In the genomic region with DNA sequence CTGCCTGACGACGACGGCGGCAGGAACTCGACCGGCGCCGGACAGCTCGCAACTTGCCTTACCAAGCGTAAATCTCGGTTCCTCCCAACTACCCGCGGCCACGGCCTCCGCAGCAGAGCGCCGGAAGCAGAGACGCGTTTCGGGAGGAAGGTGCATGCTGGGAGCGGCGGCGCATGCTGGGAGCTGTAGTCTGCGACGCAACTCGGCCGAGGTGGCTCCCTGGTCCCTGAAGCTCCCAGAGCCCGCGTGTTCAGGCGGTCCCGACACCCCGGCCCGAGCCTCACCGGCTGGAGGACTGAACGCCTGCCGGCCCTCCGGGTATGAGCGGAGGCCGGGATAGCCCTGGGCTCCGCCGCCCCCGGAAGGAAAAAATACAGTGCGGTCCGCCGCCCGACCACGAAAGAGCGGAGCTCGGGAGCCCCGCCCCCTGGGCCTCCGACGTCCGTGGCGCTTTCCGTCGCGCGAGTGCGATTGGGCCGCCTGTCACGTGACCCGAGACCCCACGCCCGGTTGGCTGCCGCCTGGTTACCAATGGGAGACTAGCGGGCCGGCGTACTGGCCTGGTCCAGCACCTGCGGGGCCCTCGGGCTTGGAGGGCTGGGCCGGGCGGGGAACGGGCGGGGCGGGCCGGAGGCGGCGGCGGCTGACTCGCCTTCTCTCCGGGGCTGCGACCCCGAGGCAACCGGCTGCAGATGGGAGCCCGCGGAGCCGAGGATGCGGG, we compare ENCODE assay signal across 1 cellular context.
A peak's percentile ranks its signal among the peaks of the same experiment; 100 is the strongest.
TF ChIP-seq lines count a peak whose summit lies in the region.

A gene with protein sequence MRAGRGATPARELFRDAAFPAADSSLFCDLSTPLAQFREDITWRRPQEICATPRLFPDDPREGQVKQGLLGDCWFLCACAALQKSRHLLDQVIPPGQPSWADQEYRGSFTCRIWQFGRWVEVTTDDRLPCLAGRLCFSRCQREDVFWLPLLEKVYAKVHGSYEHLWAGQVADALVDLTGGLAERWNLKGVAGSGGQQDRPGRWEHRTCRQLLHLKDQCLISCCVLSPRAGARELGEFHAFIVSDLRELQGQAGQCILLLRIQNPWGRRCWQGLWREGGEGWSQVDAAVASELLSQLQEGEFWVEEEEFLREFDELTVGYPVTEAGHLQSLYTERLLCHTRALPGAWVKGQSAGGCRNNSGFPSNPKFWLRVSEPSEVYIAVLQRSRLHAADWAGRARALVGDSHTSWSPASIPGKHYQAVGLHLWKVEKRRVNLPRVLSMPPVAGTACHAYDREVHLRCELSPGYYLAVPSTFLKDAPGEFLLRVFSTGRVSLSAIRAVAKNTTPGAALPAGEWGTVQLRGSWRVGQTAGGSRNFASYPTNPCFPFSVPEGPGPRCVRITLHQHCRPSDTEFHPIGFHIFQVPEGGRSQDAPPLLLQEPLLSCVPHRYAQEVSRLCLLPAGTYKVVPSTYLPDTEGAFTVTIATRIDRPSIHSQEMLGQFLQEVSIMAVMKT (plus strand): TSS at position 537 of the 721 bp plus-strand sequence. CDS start 178 bp downstream, at position 715.

TF ChIP-seq in HepG2, 621 proteins besides CTCF, POLR2A, EP300 and RAD21 (continued from another document and continues in another):
- TF ChIP-seq, protein P1, sequence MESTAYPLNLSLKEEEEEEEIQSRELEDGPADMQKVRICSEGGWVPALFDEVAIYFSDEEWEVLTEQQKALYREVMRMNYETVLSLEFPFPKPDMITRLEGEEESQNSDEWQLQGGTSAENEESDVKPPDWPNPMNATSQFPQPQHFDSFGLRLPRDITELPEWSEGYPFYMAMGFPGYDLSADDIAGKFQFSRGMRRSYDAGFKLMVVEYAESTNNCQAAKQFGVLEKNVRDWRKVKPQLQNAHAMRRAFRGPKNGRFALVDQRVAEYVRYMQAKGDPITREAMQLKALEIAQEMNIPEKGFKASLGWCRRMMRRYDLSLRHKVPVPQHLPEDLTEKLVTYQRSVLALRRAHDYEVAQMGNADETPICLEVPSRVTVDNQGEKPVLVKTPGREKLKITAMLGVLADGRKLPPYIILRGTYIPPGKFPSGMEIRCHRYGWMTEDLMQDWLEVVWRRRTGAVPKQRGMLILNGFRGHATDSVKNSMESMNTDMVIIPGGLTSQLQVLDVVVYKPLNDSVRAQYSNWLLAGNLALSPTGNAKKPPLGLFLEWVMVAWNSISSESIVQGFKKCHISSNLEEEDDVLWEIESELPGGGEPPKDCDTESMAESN (CRISPR knock-in tag; conservative IDR thresholded peaks at IDR 0.05) = peak; percentile 47; the same call in 1 of the 2 replicates
- TF ChIP-seq, protein P2, sequence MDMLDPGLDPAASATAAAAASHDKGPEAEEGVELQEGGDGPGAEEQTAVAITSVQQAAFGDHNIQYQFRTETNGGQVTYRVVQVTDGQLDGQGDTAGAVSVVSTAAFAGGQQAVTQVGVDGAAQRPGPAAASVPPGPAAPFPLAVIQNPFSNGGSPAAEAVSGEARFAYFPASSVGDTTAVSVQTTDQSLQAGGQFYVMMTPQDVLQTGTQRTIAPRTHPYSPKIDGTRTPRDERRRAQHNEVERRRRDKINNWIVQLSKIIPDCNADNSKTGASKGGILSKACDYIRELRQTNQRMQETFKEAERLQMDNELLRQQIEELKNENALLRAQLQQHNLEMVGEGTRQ (IDR thresholded peaks at IDR 0.05; ENCODE audit: low read depth, low read length) = peak; percentile 96
- TF ChIP-seq, protein P2 (CRISPR knock-in tag; IDR thresholded peaks at IDR 0.05; ENCODE audit: borderline replicate concordance) = peak; percentile 93; the same call in 1 of the 2 replicates
- TF ChIP-seq ZNF232 (CRISPR knock-in tag; IDR thresholded peaks at IDR 0.05; ENCODE audit: borderline replicate concordance) (no peak), HCFC1 (IDR thresholded peaks at IDR 0.05; ENCODE audit: low read depth, low read length) (peak; percentile 96), ZNF207 (IDR thresholded peaks at IDR 0.05; ENCODE audit: borderline replicate concordance) (peak; percentile 67; the same call in 1 of the 2 replicates), ZFP36L1 (CRISPR knock-in tag; IDR thresholded peaks at IDR 0.05) (no peak), MAFF (IDR thresholded peaks at IDR 0.05; ENCODE audit: low read depth, low read length) (no peak), GPN1 (CRISPR knock-in tag; IDR thresholded peaks at IDR 0.05; ENCODE audit: borderline replicate concordance) (no peak; the same call in 1 of the 2 replicates)
- TF ChIP-seq, protein P3, sequence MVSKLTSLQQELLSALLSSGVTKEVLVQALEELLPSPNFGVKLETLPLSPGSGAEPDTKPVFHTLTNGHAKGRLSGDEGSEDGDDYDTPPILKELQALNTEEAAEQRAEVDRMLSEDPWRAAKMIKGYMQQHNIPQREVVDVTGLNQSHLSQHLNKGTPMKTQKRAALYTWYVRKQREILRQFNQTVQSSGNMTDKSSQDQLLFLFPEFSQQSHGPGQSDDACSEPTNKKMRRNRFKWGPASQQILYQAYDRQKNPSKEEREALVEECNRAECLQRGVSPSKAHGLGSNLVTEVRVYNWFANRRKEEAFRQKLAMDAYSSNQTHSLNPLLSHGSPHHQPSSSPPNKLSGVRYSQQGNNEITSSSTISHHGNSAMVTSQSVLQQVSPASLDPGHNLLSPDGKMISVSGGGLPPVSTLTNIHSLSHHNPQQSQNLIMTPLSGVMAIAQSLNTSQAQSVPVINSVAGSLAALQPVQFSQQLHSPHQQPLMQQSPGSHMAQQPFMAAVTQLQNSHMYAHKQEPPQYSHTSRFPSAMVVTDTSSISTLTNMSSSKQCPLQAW (CRISPR knock-in tag; IDR thresholded peaks at IDR 0.05) = peak; percentile 94
- TF ChIP-seq, protein P4, sequence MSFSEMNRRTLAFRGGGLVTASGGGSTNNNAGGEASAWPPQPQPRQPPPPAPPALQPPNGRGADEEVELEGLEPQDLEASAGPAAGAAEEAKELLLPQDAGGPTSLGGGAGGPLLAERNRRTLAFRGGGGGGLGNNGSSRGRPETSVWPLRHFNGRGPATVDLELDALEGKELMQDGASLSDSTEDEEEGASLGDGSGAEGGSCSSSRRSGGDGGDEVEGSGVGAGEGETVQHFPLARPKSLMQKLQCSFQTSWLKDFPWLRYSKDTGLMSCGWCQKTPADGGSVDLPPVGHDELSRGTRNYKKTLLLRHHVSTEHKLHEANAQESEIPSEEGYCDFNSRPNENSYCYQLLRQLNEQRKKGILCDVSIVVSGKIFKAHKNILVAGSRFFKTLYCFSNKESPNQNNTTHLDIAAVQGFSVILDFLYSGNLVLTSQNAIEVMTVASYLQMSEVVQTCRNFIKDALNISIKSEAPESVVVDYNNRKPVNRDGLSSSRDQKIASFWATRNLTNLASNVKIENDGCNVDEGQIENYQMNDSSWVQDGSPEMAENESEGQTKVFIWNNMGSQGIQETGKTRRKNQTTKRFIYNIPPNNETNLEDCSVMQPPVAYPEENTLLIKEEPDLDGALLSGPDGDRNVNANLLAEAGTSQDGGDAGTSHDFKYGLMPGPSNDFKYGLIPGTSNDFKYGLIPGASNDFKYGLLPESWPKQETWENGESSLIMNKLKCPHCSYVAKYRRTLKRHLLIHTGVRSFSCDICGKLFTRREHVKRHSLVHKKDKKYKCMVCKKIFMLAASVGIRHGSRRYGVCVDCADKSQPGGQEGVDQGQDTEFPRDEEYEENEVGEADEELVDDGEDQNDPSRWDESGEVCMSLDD (CRISPR knock-in tag; IDR thresholded peaks at IDR 0.05; ENCODE audit: borderline replicate concordance) = no peak
- TF ChIP-seq, protein P5, sequence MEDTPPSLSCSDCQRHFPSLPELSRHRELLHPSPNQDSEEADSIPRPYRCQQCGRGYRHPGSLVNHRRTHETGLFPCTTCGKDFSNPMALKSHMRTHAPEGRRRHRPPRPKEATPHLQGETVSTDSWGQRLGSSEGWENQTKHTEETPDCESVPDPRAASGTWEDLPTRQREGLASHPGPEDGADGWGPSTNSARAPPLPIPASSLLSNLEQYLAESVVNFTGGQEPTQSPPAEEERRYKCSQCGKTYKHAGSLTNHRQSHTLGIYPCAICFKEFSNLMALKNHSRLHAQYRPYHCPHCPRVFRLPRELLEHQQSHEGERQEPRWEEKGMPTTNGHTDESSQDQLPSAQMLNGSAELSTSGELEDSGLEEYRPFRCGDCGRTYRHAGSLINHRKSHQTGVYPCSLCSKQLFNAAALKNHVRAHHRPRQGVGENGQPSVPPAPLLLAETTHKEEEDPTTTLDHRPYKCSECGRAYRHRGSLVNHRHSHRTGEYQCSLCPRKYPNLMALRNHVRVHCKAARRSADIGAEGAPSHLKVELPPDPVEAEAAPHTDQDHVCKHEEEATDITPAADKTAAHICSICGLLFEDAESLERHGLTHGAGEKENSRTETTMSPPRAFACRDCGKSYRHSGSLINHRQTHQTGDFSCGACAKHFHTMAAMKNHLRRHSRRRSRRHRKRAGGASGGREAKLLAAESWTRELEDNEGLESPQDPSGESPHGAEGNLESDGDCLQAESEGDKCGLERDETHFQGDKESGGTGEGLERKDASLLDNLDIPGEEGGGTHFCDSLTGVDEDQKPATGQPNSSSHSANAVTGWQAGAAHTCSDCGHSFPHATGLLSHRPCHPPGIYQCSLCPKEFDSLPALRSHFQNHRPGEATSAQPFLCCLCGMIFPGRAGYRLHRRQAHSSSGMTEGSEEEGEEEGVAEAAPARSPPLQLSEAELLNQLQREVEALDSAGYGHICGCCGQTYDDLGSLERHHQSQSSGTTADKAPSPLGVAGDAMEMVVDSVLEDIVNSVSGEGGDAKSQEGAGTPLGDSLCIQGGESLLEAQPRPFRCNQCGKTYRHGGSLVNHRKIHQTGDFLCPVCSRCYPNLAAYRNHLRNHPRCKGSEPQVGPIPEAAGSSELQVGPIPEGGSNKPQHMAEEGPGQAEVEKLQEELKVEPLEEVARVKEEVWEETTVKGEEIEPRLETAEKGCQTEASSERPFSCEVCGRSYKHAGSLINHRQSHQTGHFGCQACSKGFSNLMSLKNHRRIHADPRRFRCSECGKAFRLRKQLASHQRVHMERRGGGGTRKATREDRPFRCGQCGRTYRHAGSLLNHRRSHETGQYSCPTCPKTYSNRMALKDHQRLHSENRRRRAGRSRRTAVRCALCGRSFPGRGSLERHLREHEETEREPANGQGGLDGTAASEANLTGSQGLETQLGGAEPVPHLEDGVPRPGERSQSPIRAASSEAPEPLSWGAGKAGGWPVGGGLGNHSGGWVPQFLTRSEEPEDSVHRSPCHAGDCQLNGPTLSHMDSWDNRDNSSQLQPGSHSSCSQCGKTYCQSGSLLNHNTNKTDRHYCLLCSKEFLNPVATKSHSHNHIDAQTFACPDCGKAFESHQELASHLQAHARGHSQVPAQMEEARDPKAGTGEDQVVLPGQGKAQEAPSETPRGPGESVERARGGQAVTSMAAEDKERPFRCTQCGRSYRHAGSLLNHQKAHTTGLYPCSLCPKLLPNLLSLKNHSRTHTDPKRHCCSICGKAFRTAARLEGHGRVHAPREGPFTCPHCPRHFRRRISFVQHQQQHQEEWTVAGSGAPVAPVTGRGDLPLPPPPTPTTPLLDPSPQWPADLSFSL (CRISPR knock-in tag; IDR thresholded peaks at IDR 0.05) = no peak
- TF ChIP-seq, protein P6, sequence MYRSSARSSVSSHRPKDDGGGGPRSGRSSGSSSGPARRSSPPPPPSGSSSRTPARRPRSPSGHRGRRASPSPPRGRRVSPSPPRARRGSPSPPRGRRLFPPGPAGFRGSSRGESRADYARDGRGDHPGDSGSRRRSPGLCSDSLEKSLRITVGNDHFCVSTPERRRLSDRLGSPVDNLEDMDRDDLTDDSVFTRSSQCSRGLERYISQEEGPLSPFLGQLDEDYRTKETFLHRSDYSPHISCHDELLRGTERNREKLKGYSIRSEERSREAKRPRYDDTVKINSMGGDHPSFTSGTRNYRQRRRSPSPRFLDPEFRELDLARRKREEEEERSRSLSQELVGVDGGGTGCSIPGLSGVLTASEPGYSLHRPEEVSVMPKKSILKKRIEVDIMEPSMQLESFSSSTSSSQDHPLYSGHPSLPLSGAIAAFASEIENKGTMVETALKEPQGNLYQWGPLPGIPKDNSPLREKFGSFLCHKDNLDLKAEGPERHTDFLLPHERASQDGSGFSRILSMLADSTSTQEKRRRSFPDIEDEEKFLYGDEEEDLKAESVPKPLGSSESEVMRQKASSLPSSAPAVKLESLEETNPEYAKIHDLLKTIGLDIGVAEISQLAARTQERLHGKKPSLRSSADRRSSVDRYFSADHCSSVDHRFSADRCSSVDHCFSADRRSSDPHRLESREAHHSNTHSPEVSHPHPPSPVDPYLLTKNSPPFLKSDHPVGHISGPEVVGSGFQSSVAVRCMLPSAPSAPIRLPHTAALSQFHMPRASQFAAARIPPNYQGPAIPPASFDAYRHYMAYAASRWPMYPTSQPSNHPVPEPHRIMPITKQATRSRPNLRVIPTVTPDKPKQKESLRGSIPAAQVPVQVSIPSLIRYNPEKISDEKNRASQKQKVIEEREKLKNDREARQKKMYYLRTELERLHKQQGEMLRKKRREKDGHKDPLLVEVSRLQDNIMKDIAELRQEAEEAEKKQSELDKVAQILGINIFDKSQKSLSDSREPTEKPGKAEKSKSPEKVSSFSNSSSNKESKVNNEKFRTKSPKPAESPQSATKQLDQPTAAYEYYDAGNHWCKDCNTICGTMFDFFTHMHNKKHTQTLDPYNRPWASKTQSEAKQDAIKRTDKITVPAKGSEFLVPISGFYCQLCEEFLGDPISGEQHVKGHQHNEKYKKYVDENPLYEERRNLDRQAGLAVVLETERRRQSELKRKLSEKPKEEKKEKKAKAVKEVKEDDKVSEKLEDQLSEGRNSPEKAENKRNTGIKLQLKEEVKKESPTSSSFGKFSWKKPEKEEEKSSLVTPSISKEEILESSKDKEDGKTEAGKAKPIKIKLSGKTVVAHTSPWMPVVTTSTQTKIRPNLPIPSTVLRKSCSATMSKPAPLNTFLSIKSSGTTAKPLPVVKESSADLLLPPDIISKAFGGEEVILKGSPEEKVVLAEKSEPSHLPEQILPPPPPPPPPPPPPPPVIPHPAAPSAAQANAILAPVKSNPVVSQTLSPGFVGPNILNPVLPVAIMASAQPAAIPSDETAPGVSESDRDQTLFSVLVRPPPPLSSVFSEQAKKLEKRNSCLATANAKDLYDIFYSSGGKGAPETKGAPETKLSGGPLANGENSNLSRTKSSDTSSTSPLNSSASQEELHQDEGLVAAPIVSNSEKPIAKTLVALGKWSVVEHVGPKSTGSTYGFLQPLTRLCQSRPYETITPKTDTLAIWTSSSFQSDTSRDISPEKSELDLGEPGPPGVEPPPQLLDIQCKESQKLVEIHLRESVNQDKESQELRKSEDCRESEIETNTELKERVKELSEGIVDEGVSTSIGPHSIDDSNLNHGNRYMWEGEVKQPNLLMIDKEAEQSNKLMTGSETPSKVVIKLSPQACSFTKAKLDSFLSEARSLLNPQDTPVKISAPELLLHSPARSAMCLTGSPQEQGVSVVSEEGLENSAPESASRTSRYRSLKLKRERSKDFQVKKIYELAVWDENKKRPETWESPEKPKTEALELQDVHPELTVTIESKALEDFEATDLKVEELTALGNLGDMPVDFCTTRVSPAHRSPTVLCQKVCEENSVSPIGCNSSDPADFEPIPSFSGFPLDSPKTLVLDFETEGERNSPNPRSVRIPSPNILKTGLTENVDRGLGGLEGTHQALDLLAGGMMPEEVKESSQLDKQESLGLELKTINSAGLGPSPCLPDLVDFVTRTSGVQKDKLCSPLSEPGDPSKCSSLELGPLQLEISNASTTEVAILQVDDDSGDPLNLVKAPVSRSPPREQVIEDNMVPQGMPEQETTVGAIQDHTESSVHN (CRISPR knock-in tag; IDR thresholded peaks at IDR 0.05) = no peak
